Comparison of ENCODE assay signal across 12 cellular contexts in the genomic region with DNA sequence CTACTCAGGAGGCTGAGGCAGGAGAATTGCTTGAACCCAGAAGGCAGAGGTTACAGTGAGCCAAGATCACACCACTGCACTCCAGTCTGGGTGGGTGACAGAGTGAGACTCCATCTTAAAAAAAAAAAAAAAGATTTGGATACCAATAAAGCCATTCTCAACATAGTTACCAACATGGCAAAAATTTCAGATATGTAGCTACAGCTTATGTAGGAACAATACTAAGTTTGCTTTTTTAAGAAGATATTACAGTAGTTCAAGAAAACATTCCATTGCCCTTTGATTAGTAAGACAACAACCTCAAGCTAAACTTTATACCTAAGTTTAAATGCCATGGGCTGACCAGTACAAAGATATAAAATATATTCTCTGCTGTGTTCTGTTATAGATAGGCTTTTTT. TPM values are rescaled to one million over a fixed set of nuclear protein-coding genes. Genes with fewer than 3 reads are reported as not detected.
DNase-seq lines count a peak whose midpoint lies in the region; ATAC-seq, FAIRE-seq and TF ChIP-seq lines count a peak whose summit lies in the region.
"Had no signal": no experiment of that assay in that cellular context is flagged by ENCODE, and none has a peak within 500 bp of the region (broad histone marks: within the 10 kb centered on the region; RNA-seq: fewer than 3 reads in every experiment).

No MANE protein-coding gene starts in this region.

- peak; percentile 32 for FAIRE-seq in astrocyte (lab: Jason Lieb, UNC)

- peaks cover 15% of the 10 kb centered on the region for H3K36me3 ChIP-seq in DOHH2 (ENCODE audit: control insufficient read depth, low read length)
- peaks cover 2% of the 10 kb centered on the region for H3K36me3 ChIP-seq in astrocyte (ENCODE audit: insufficient read depth, low read length)
- H3K36me3 ChIP-seq in heart right ventricle, result peaks cover 0 to 34% (median 4%) of the 10 kb centered on the region in 9 donors
- H3K36me3 ChIP-seq in skeletal muscle satellite cell (ENCODE audit: insufficient read depth, low read length), result peaks cover 3% of the 10 kb centered on the region

- peaks cover 17% of the 10 kb centered on the region for H3K4me1 Mint-ChIP-seq in astrocyte (ENCODE audit: low read depth, unreplicated experiment)

- H2AFZ ChIP-seq in astrocyte (ENCODE audit: low read depth, low read length), result no peak overlapping the region
- H2AFZ ChIP-seq: PC-9 had no signal

- H3K27ac ChIP-seq in DOHH2 (ENCODE audit: low read depth, low read length) (peak overlapping the region; percentile 79), astrocyte (ENCODE audit: low read depth, low read length) (peak overlapping the region; percentile 88), heart right ventricle (peak overlapping the region; percentile 59 to 93 (median 85))
- H3K27ac ChIP-seq: PC-9 had no signal

- H3K27ac Mint-ChIP-seq in astrocyte (ENCODE audit: unreplicated experiment), result peak overlapping the region; percentile 93

- no peaks in the 10 kb centered on the region for H3K9me3 Mint-ChIP-seq in astrocyte (ENCODE audit: unreplicated experiment)

- no peaks in the 10 kb centered on the region for H3K9me2 ChIP-seq in DOHH2 (replicated peaks; ENCODE audit: control insufficient read depth, low read length)

- H3K27me3 ChIP-seq in DOHH2 (ENCODE audit: control insufficient read depth, low read length), result no peaks in the 10 kb centered on the region
- H3K27me3 ChIP-seq in astrocyte (ENCODE audit: insufficient read depth, low read length), result no peaks in the 10 kb centered on the region
- no peaks in the 10 kb centered on the region for H3K27me3 ChIP-seq in heart right ventricle
- no peaks in the 10 kb centered on the region for H3K27me3 ChIP-seq in skeletal muscle satellite cell (ENCODE audit: control insufficient read depth, insufficient read depth, low read length)

- H3K9me3 ChIP-seq in DOHH2 (ENCODE audit: control insufficient read depth, insufficient read depth, low read length) (no peaks in the 10 kb centered on the region), astrocyte (ENCODE audit: insufficient read depth, low read depth, low read length) (no peaks in the 10 kb centered on the region), heart right ventricle (no peaks in the 10 kb centered on the region), skeletal muscle satellite cell (replicated peaks; ENCODE audit: low read length) (no peaks in the 10 kb centered on the region)

- H3F3A ChIP-seq in DOHH2 (ENCODE audit: control insufficient read depth, insufficient read depth), result 0 out of 2 replicates have a peak, but pooled peaks cover 7% of the 10 kb centered on the region

- TF ChIP-seq CTCF in DOHH2 (IDR thresholded peaks at IDR 0.05; ENCODE audit: low read depth, low read length, poor library complexity, severe bottlenecking) (no peak), astrocyte (IDR thresholded peaks at IDR 0.05; ENCODE audit: insufficient read depth, low read depth, low read length) (no peak), heart right ventricle (IDR thresholded peaks at IDR 0.05) (no peak)

- H3K9ac ChIP-seq in astrocyte (ENCODE audit: low read length), result peak overlapping the region; percentile 72
- H3K9ac ChIP-seq in skeletal muscle satellite cell (ENCODE audit: low read depth, low read length), result peak overlapping the region; percentile 71

- no peaks in the 10 kb centered on the region for H3K27me3 Mint-ChIP-seq in astrocyte (ENCODE audit: low read depth, unreplicated experiment)

- H4K20me1 ChIP-seq in DOHH2 (ENCODE audit: control insufficient read depth, insufficient read depth, low read depth, low read length) (no peaks in the 10 kb centered on the region), astrocyte (ENCODE audit: insufficient read depth, low read length) (no peaks in the 10 kb centered on the region)

- peaks cover 20% of the 10 kb centered on the region for H3K79me2 ChIP-seq in DOHH2 (ENCODE audit: control insufficient read depth, low read length)
- peaks cover 3% of the 10 kb centered on the region for H3K79me2 ChIP-seq in astrocyte (ENCODE audit: insufficient read depth, low read length)

- intact Hi-C loops in heart right ventricle (cut with DNase I), result loop anchor here in 4 of 10 donors (5.0 to 10.0 kb wide), 2 partner anchors 182 to 184 kb away; a partner anchor contains a TSS

- H3K4me1 ChIP-seq in DOHH2 (ENCODE audit: control insufficient read depth, low read length) (peaks cover 53% of the 10 kb centered on the region), astrocyte (ENCODE audit: insufficient read depth, low read length) (peaks cover 21% of the 10 kb centered on the region), heart right ventricle (peaks cover 0 to 57% (median 31%) of the 10 kb centered on the region in 9 donors), skeletal muscle satellite cell (ENCODE audit: control insufficient read depth, insufficient read depth, low read length) (peaks cover 28% of the 10 kb centered on the region)

- peaks cover 9% of the 10 kb centered on the region for H3K36me3 Mint-ChIP-seq in astrocyte (ENCODE audit: low read depth, unreplicated experiment)

- H3K4me3 Mint-ChIP-seq in astrocyte (ENCODE audit: unreplicated experiment), result peak overlapping the region; percentile 75

- ATAC-seq in heart right ventricle, result peak in 1 of 8 donors; percentile 46
- no peak for ATAC-seq in GM21619 (IDR thresholded peaks at IDR 0.05; ENCODE audit: unreplicated experiment)

- H3K4me3 ChIP-seq in DOHH2 (ENCODE audit: low read length) (peak overlapping the region; percentile 33; the same call in 1 of the 2 replicates), astrocyte (ENCODE audit: insufficient read depth, low read depth, low read length) (no peak overlapping the region), heart right ventricle (peak overlapping the region; percentile 18 to 56 (median 42)), skeletal muscle satellite cell (ENCODE audit: low read length) (peak overlapping the region; percentile 35)
- H3K4me3 ChIP-seq: PC-9 had no signal

- H3K4me2 ChIP-seq in DOHH2 (ENCODE audit: low read length) (peak overlapping the region; percentile 69), astrocyte (ENCODE audit: low read length) (peak overlapping the region; percentile 76), skeletal muscle satellite cell (ENCODE audit: low read length) (peak overlapping the region; percentile 72)
- H3K4me2 ChIP-seq: PC-9 had no signal

- DNase-seq in astrocyte (ENCODE audit: low read depth) (peak; percentile 10), heart right ventricle (no peak), dedifferentiated amniotic fluid mesenchymal stem cell (ENCODE audit: extremely low spot score) (no peak), NOMO-1 treated with dmso at 0.1 percent for 144 hours (lab: John Stamatoyannopoulos, UW; ENCODE audit: unreplicated experiment) (no peak), NCI-H146 treated with DMSO at 0.1 percent for 48 hours (lab: John Stamatoyannopoulos, UW; ENCODE audit: unreplicated experiment) (no peak)
- DNase-seq: GF-D8, NCI-H2171, occipital lobe, PC-9 had no signal

RNA-seq across cellular contexts. Expression of a gene that starts 34.4 kb away (rescaled TPM):
- 60.3 and 69.6 TPM in 2 replicates for total RNA-seq in astrocyte
- 100 to 1,000 TPM; 390 to 945 (median 812) TPM for total RNA-seq in heart right ventricle
- 10 to 100 TPM; 52.6 to 67.2 TPM for polyA plus RNA-seq in heart right ventricle
- total RNA-seq in skeletal muscle satellite cell (2012; rRNA removed), result 61.8 and 72.5 TPM in 2 replicates

RNA-seq across cellular contexts. Expression of a gene that starts 38.9 kb away (rescaled TPM):
- total RNA-seq in astrocyte, result 122 and 124 TPM in 2 replicates
- 10 to 100 TPM; 26.7 to 64.8 (median 46.6) TPM for total RNA-seq in heart right ventricle
- polyA plus RNA-seq in heart right ventricle, result 10 to 100 TPM; 24.8 to 87.9 TPM
- total RNA-seq in skeletal muscle satellite cell (2012; rRNA removed), result 57.9 and 83.1 TPM in 2 replicates
